In the genomic region with DNA sequence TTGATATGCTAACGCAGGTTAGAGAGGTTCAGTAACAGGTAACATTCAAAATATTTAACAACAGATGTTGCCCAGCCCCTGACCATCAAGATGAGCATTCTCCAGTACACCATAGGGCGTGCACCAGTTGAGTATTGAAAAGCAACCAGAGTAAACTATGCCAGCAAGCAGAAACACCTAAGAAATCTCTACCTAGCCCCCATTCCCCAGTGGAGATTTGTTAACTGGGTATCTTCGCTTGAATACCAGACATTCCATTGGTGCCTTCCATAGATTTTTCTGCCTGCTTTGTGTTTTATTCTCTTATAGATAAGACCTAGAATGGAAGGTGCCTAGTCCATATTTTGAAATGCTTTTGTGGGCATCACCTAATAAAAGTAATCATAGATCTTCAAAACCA, we compare ENCODE assay signal across 30 cellular contexts.
"Had no signal": no experiment of that assay in that cellular context is flagged by ENCODE, and none has a peak within 500 bp of the region (broad histone marks: within the 10 kb centered on the region; RNA-seq: fewer than 3 reads in every experiment).

No MANE protein-coding gene starts in this region.

- H3K9me3 ChIP-seq: esophagus muscularis mucosa, heart right ventricle, lower lobe of right lung, mucosa of descending colon, right lobe of liver, testis, tibial artery, upper lobe of left lung had no signal

- H3K4me3 Mint-ChIP-seq: naive B cell; natural killer cell treated with Interleukin-12 subunit alpha and Interleukin-12 subunit beta and Interleukin-15 and Interleukin-18, amount 100 ng/mL, for 72 hours; neural crest cell had no signal

- H3K79me2 ChIP-seq: parathyroid adenoma had no signal

- H3K36me3 ChIP-seq: esophagus muscularis mucosa, heart right ventricle, lower lobe of right lung, right lobe of liver, tibial artery, upper lobe of left lung had no signal

- H3K27ac ChIP-seq: coronary artery, esophagus muscularis mucosa, heart right ventricle, lower lobe of right lung, parathyroid adenoma, right lobe of liver, testis, tibial artery, upper lobe of left lung had no signal

- H3K27me3 Mint-ChIP-seq: naive B cell, progenitor cell of endocrine pancreas had no signal

- H3K4me2 ChIP-seq: smooth muscle cell had no signal

- H3K9me3 Mint-ChIP-seq: natural killer cell treated with Interleukin-12 subunit alpha and Interleukin-12 subunit beta and Interleukin-15 and Interleukin-18, amount 100 ng/mL, for 72 hours had no signal

- H3K4me3 ChIP-seq: coronary artery, esophagus muscularis mucosa, heart right ventricle, lower lobe of right lung, mucosa of descending colon, right lobe of liver, smooth muscle cell, testis, tibial artery, upper lobe of left lung had no signal

- H3K9ac ChIP-seq: parathyroid adenoma had no signal

- DNase-seq: dermis blood vessel endothelial cell; effector memory CD4-positive, alpha-beta T cell; foreskin melanocyte; glutamatergic neuron; heart right ventricle; hippocampal formation; left ventricle myocardium superior; lower lobe of right lung; mucosa of descending colon; naive B cell; right lobe of liver; stimulated activated CD4-positive, alpha-beta T cell treated with anti-CD3 and anti-CD28 coated beads, Interleukin-12 subunit alpha, Interleukin-12 subunit beta, amount 100 ng/mL, for 4 hours; stimulated activated CD4-positive, alpha-beta T cell treated with anti-CD3 and anti-CD28 coated beads, Interleukin-1b, Interleukin-23, amount 100 ng/mL, for 48 hours; stimulated activated CD4-positive, alpha-beta T cell treated with anti-CD3 and anti-CD28 coated beads, Interleukin-4, amount 100 ng/mL, for 1 hour; stimulated activated CD8-positive, alpha-beta memory T cell treated with anti-CD3 and anti-CD28 coated beads, Interleukin-4, amount 100 ng/mL, for 48 hours; stimulated activated naive CD8-positive, alpha-beta T cell treated with anti-CD3 and anti-CD28 coated beads, Interleukin-15, Interleukin-2, amounts not matched to agents 100 U/mL and 50 U/mL, for 24 hours; substantia nigra; testis; tibial artery; upper lobe of left lung had no signal

- H3K27ac Mint-ChIP-seq: naive B cell; natural killer cell treated with Interleukin-12 subunit alpha and Interleukin-12 subunit beta and Interleukin-15 and Interleukin-18, amount 100 ng/mL, for 72 hours; progenitor cell of endocrine pancreas had no signal

- H3K27me3 ChIP-seq: esophagus muscularis mucosa, heart right ventricle, right lobe of liver, testis, tibial artery, upper lobe of left lung had no signal

- H3K4me1 ChIP-seq: esophagus muscularis mucosa, heart right ventricle, lower lobe of right lung, parathyroid adenoma, right lobe of liver, testis, tibial artery, upper lobe of left lung had no signal

- H3K36me3 Mint-ChIP-seq: natural killer cell treated with Interleukin-12 subunit alpha and Interleukin-12 subunit beta and Interleukin-15 and Interleukin-18, amount 100 ng/mL, for 72 hours had no signal

- FAIRE-seq: endothelial cell of umbilical vein, keratinocyte, urothelium cell line had no signal

- H2AFZ ChIP-seq: parathyroid adenoma had no signal
